ENCODE assay signal across 10 cellular contexts in the genomic region with DNA sequence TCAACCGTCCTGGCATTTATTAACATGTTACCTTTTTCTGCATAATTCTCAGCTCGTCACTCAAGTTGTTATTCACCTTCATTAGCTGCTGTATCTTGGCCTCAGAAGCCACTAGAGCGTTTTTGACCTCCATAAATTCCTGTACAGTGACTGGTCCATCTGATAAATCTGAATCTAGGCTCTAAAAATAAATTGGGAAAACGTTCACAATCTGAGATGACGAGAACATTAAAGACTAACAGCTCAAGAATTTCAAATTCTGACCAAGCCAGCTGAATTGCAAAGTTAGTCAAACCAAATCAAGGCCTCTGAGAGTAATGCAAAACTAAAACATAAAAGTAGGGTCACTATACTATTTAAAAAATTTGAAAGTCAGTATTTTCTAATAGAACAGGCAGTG. TPM values are rescaled to one million over a fixed set of nuclear protein-coding genes. Genes with fewer than 3 reads are reported as not detected.
A peak's percentile ranks its signal among the peaks of the same experiment; 100 is the strongest.
DNase-seq lines count a peak whose midpoint lies in the region; ATAC-seq and TF ChIP-seq lines count a peak whose summit lies in the region.
"Had no signal": no experiment of that assay in that cellular context is flagged by ENCODE, and none has a peak within 500 bp of the region (broad histone marks: within the 10 kb centered on the region; RNA-seq: fewer than 3 reads in every experiment).

No MANE protein-coding gene starts in this region.

- no peak for ATAC-seq in CD4-positive, CD25-positive, alpha-beta regulatory T cell (ENCODE audit: low read depth in 2 of 2)
- peak; percentile 11 for ATAC-seq in omental fat pad (ENCODE audit: low FRiP score)

- H3K79me2 ChIP-seq in PC-9 (ENCODE audit: low read depth): no peaks in the 10 kb centered on the region

- CTCF ChIA-PET in PC-9 (lab: Charles Lee): interaction anchor here (0.6 kb wide), 1 partner anchor 97 kb away, joined by 5 read pairs; no protein-coding TSS in a partner anchor

- no peak for DNase-seq in CD4-positive, CD25-positive, alpha-beta regulatory T cell
- DNase-seq in PC-9 (peak; percentile 18 to 94), epithelial cell of prostate (ENCODE audit: low read depth, low spot score) (no peak), omental fat pad (ENCODE audit: low spot score) (no peak), HAP-1 (ENCODE audit: low spot score in 2 of 2) (no peak), NCI-H1105 treated with DMSO at 0.1 percent for 48 hours (lab: John Stamatoyannopoulos, UW) (no peak), NCI-H345 (lab: John Stamatoyannopoulos, UW) (no peak)
- DNase-seq in activated CD4-positive, alpha-beta T cell treated with anti-CD3 and anti-CD28 coated beads, Interleukin-2, amount 50 U/mL, for 48 hours: no peak
- DNase-seq: activated naive CD4-positive, alpha-beta T cell treated with anti-CD3 and anti-CD28 coated beads, Interleukin-2, amount 50 U/mL, for 16 hours; WERI-Rb-1 had no signal

- BruUV-seq in PC-9 (replicated peaks; lab: Mats Ljungman, UMichigan): no TSS peak

- H3K27me3 ChIP-seq in CD4-positive, CD25-positive, alpha-beta regulatory T cell (ENCODE audit: control insufficient read depth, insufficient read depth, low read length): no peaks in the 10 kb centered on the region
- no peaks in the 10 kb centered on the region for H3K27me3 ChIP-seq in PC-9 (ENCODE audit: insufficient read depth, low read depth)
- no peaks in the 10 kb centered on the region for H3K27me3 ChIP-seq in HAP-1 (ENCODE audit: low read depth)

- H3K27me3 Mint-ChIP-seq in CD4-positive, CD25-positive, alpha-beta regulatory T cell: no peaks in the 10 kb centered on the region

- H3K4me3 ChIP-seq in CD4-positive, CD25-positive, alpha-beta regulatory T cell (ENCODE audit: low read depth, low read length): no peak overlapping the region
- H3K4me3 ChIP-seq in PC-9 (0 out of 2 replicates have a peak overlapping the region, but pooled peaks have one; percentile 9), HAP-1 (no peak overlapping the region)

- no peaks in the 10 kb centered on the region for H3K9me3 Mint-ChIP-seq in CD4-positive, CD25-positive, alpha-beta regulatory T cell

- H3K27ac ChIP-seq in CD4-positive, CD25-positive, alpha-beta regulatory T cell (ENCODE audit: insufficient read depth, low read length, poor library complexity, severe bottlenecking): no peak overlapping the region
- H3K27ac ChIP-seq in PC-9 (peak overlapping the region; percentile 91), epithelial cell of prostate (peak overlapping the region; percentile 39)
- H3K27ac ChIP-seq: WERI-Rb-1 had no signal

- no peaks in the 10 kb centered on the region for H4K20me1 ChIP-seq in PC-9 (ENCODE audit: insufficient read depth)

- H3K4me2 ChIP-seq in PC-9: peak overlapping the region; percentile 67

- in situ Hi-C loops in HAP-1 (cut with MboI; ENCODE audit: low sequenced_read_pairs): no loop called here

- no peaks in the 10 kb centered on the region for H3K4me1 ChIP-seq in CD4-positive, CD25-positive, alpha-beta regulatory T cell (ENCODE audit: control insufficient read depth, insufficient read depth, low read length, poor library complexity, severe bottlenecking)
- H3K4me1 ChIP-seq in PC-9 (replicated peaks; ENCODE audit: insufficient read depth) (peaks cover 32% of the 10 kb centered on the region), HAP-1 (no peaks in the 10 kb centered on the region)

- POLR2A ChIA-PET in PC-9 (lab: Charles Lee; ENCODE audit: unreplicated experiment): interaction anchor here (0.6 to 1.2 kb wide), 3 partner anchors 16 to 1782 kb away, joined by 3 to 11 read pairs (median 4); no protein-coding TSS in a partner anchor

- no peak overlapping the region for H3K4me3 Mint-ChIP-seq in CD4-positive, CD25-positive, alpha-beta regulatory T cell

- no peaks in the 10 kb centered on the region for H3K9me2 ChIP-seq in PC-9 (ENCODE audit: insufficient read depth)

- peaks cover 0 to 29% (median 13%) of the 10 kb centered on the region in 4 donors for H3K4me1 Mint-ChIP-seq in CD4-positive, CD25-positive, alpha-beta regulatory T cell

- peaks cover 88% of the 10 kb centered on the region for H3K36me3 ChIP-seq in CD4-positive, CD25-positive, alpha-beta regulatory T cell (ENCODE audit: control insufficient read depth, insufficient read depth, low read length)
- H3K36me3 ChIP-seq in PC-9 (ENCODE audit: low read depth): peaks cover 31% of the 10 kb centered on the region
- peaks cover 33% of the 10 kb centered on the region for H3K36me3 ChIP-seq in HAP-1 (replicated peaks)

- peaks cover 21% of the 10 kb centered on the region for H3F3A ChIP-seq in PC-9 (ENCODE audit: insufficient read depth, low read depth)

- no peaks in the 10 kb centered on the region for H3K9me3 ChIP-seq in CD4-positive, CD25-positive, alpha-beta regulatory T cell (ENCODE audit: control insufficient read depth in 2 of 2, low read length in 2 of 2)
- H3K9me3 ChIP-seq in PC-9 (ENCODE audit: insufficient read depth, low read depth) (no peaks in the 10 kb centered on the region), HAP-1 (no peaks in the 10 kb centered on the region)

- peak overlapping the region in 2 of 3 donors; percentile 0 to 7 for H3K27ac Mint-ChIP-seq in CD4-positive, CD25-positive, alpha-beta regulatory T cell

- TF ChIP-seq CTCF in PC-9 (conservative IDR thresholded peaks at IDR 0.05): no peak
- TF ChIP-seq CTCF in omental fat pad (IDR thresholded peaks at IDR 0.05): no peak

- H3K36me3 Mint-ChIP-seq in CD4-positive, CD25-positive, alpha-beta regulatory T cell: peaks cover 58% of the 10 kb centered on the region

- no peak overlapping the region for H2AFZ ChIP-seq in PC-9

- intact Hi-C loops in PC-9 (cut with micrococcal nuclease; ENCODE audit: unreplicated experiment): loop anchor here (5.0 kb wide), 2 partner anchors 51 to 86 kb away; no protein-coding TSS in a partner anchor

RNA-seq across cellular contexts. Expression of a gene that starts 45.0 kb away (rescaled TPM):
- 95.3 TPM for total RNA-seq in CD4-positive, CD25-positive, alpha-beta regulatory T cell
- polyA plus RNA-seq in CD4-positive, CD25-positive, alpha-beta regulatory T cell: 10 to 100 TPM; 79.0 to 87.6 (median 81.7) TPM
- total RNA-seq in PC-9 (2021): 27.2 and 36.7 TPM in 2 replicates
- total RNA-seq in omental fat pad: 10 to 100 TPM; 28.7 to 77.2 (median 47.0) TPM

RNA-seq across cellular contexts. Expression of a gene that starts 48.1 kb away (rescaled TPM):
- 71.0 TPM for total RNA-seq in CD4-positive, CD25-positive, alpha-beta regulatory T cell
- 10 to 100 TPM; 36.6 to 48.2 (median 41.1) TPM for polyA plus RNA-seq in CD4-positive, CD25-positive, alpha-beta regulatory T cell
- total RNA-seq in PC-9 (2021): 61.8 and 66.9 TPM in 2 replicates
- total RNA-seq in omental fat pad: 10 to 100 TPM; 33.6 to 93.3 (median 43.2) TPM

RNA-seq across cellular contexts. Expression of a gene that starts 51.1 kb away (rescaled TPM):
- total RNA-seq in CD4-positive, CD25-positive, alpha-beta regulatory T cell: 29.8 TPM
- 10 to 100 TPM in 2 of 4 donors, 1 to 10 TPM in 2; 9.0 to 11.7 (median 9.8) TPM for polyA plus RNA-seq in CD4-positive, CD25-positive, alpha-beta regulatory T cell
- total RNA-seq in PC-9 (2021): 17.6 and 19.2 TPM in 2 replicates
- 10 to 100 TPM in 3 of 4 donors, 1 to 10 TPM in 1; 7.0 to 30.1 (median 12.1) TPM for total RNA-seq in omental fat pad

Comparison
In these comparisons a context has a peak if more than half of its experiments do, and no peak if none do; other contexts are left out.
1. DNase-seq: peak in PC-9 (2 of 2); none in CD4-positive, CD25-positive, alpha-beta regulatory T cell (0 of 3), epithelial cell of prostate (single experiment), omental fat pad (single experiment), HAP-1 (0 of 2), NCI-H1105 treated with DMSO at 0.1 percent for 48 hours (single experiment), NCI-H345 (single experiment) and activated CD4-positive, alpha-beta T cell treated with anti-CD3 and anti-CD28 coated beads, Interleukin-2, amount 50 U/mL, for 48 hours (0 of 2).